8 cellular contexts compared by ENCODE assay signal in genomic region chr17:76714822-76715461, GRCh38.
DNase-seq lines count a peak whose midpoint lies in the region; ATAC-seq and TF ChIP-seq lines count a peak whose summit lies in the region.

No MANE protein-coding gene starts in this region.

- no peaks in the 10 kb centered on the region for H3K27me3 ChIP-seq in subcutaneous abdominal adipose tissue (ENCODE audit: control insufficient read depth in 5 of 5, insufficient read depth in 4 of 5, low read length in 5 of 5)

- ATAC-seq in GM18873 (IDR thresholded peaks at IDR 0.05; ENCODE audit: low FRiP score, unreplicated experiment): no peak
- ATAC-seq in GM21786 (IDR thresholded peaks at IDR 0.05; ENCODE audit: unreplicated experiment): no peak

- H3K4me3 ChIP-seq in GM12864 (ENCODE audit: low read depth, low read length) (no peak overlapping the region), subcutaneous abdominal adipose tissue (ENCODE audit: low read depth in 1 of 5, low read length in 5 of 5) (no peak overlapping the region)

- no peaks in the 10 kb centered on the region for H3K9me3 Mint-ChIP-seq in nephron progenitor cell

- H3K36me3 Mint-ChIP-seq in nephron progenitor cell (ENCODE audit: low read depth): peaks cover 20% of the 10 kb centered on the region

- H3K4me1 ChIP-seq in subcutaneous abdominal adipose tissue (ENCODE audit: control insufficient read depth in 5 of 5, insufficient read depth in 5 of 5, low read length in 5 of 5): peaks cover 4 to 41% (median 35%) of the 10 kb centered on the region in 5 donors

- peak overlapping the region; percentile 72 for H3K27ac ChIP-seq in epithelial cell of prostate
- H3K27ac ChIP-seq in subcutaneous abdominal adipose tissue (ENCODE audit: low read depth, low read length): peak overlapping the region; percentile 96

- H3K4me1 Mint-ChIP-seq in nephron progenitor cell: peaks cover 10% of the 10 kb centered on the region

- H3K9me3 ChIP-seq in subcutaneous abdominal adipose tissue (ENCODE audit: control insufficient read depth in 5 of 5, low read length in 5 of 5): no peaks in the 10 kb centered on the region

- H3K9ac ChIP-seq in subcutaneous abdominal adipose tissue (ENCODE audit: low read length in 5 of 5): peak overlapping the region in 2 of 5 donors; percentile 25 to 28

- peak; percentile 67 for TF ChIP-seq CTCF in GM12864 (IDR thresholded peaks at IDR 0.05; ENCODE audit: low read depth, low read length, missing control alignments)
- TF ChIP-seq CTCF in nephron progenitor cell (IDR thresholded peaks at IDR 0.05): peak; percentile 89

- H3K4me3 Mint-ChIP-seq in nephron progenitor cell: no peak overlapping the region

- no peak overlapping the region for H3K27ac Mint-ChIP-seq in nephron progenitor cell

- H3K27me3 Mint-ChIP-seq in nephron progenitor cell (ENCODE audit: low read depth, poor library complexity): peaks cover 11% of the 10 kb centered on the region

- DNase-seq in GM12864 (ENCODE audit: low read depth) (no peak), NCI-H2227 (lab: John Stamatoyannopoulos, UW; ENCODE audit: unreplicated experiment) (peak; percentile 70), epithelial cell of prostate (ENCODE audit: low read depth, low spot score) (no peak), nephron progenitor cell (peak; percentile 88)
- peak; percentile 80 for DNase-seq in activated CD8-positive, alpha-beta memory T cell treated with anti-CD3 and anti-CD28 coated beads, Interleukin-2, amount 50 U/mL, for 4 hours

- H3K36me3 ChIP-seq in subcutaneous abdominal adipose tissue (ENCODE audit: control insufficient read depth in 5 of 5, insufficient read depth in 5 of 5, low read length in 5 of 5): peaks cover 4 to 64% (median 58%) of the 10 kb centered on the region in 5 donors

Comparison
In these comparisons a context has a peak if more than half of its experiments do, and no peak if none do; other contexts are left out.
1. DNase-seq: peak in NCI-H2227 (single experiment), activated CD8-positive, alpha-beta memory T cell treated with anti-CD3 and anti-CD28 coated beads, Interleukin-2, amount 50 U/mL, for 4 hours (single experiment) and nephron progenitor cell (single experiment); none in GM12864 (single experiment) and epithelial cell of prostate (single experiment).